11 cellular contexts compared by ENCODE assay signal in genomic region chr2:33457588-33458247, GRCh38. TPM values are rescaled to one million over a fixed set of nuclear protein-coding genes. Genes with fewer than 3 reads are reported as not detected.
DNase-seq lines count a peak whose midpoint lies in the region; ATAC-seq and TF ChIP-seq lines count a peak whose summit lies in the region.
"Had no signal": no experiment of that assay in that cellular context is flagged by ENCODE, and none has a peak within 500 bp of the region (broad histone marks: within the 10 kb centered on the region; RNA-seq: fewer than 3 reads in every experiment).

No MANE protein-coding gene starts in this region.

- no peak overlapping the region for H3K27ac Mint-ChIP-seq in activated CD4-positive, alpha-beta T cell treated with anti-CD3 and anti-CD28 coated beads for 36 hours

- H3K27ac ChIP-seq in liver (ENCODE audit: low read depth in 1 of 2, low read length in 2 of 2) = peak overlapping the region; percentile 62 to 63
- no peak overlapping the region for H3K27ac ChIP-seq in neuronal stem cell (replicated peaks; ENCODE audit: low read length)
- H3K27ac ChIP-seq: SJSA1 had no signal

- H3K4me2 ChIP-seq in neuronal stem cell (ENCODE audit: insufficient read depth, low read length, poor library complexity, severe bottlenecking) = no peak overlapping the region

- peaks cover 3% of the 10 kb centered on the region for H3K4me1 Mint-ChIP-seq in activated CD4-positive, alpha-beta T cell treated with anti-CD3 and anti-CD28 coated beads for 36 hours
- H3K4me1 Mint-ChIP-seq: central memory CD8-positive, alpha-beta T cell; neural crest cell had no signal

- no peak overlapping the region for H3K23ac ChIP-seq in neuronal stem cell (ENCODE audit: low read depth, low read length, poor library complexity)

- ATAC-seq in GM18867 (IDR thresholded peaks at IDR 0.05; ENCODE audit: unreplicated experiment) = peak; percentile 46
- ATAC-seq in HG02852 (IDR thresholded peaks at IDR 0.05; ENCODE audit: unreplicated experiment) = peak; percentile 79
- no peak for ATAC-seq in activated CD4-positive, alpha-beta T cell treated with anti-CD3 and anti-CD28 coated beads for 36 hours

- H3K4me1 ChIP-seq in liver (ENCODE audit: control insufficient read depth in 4 of 4, insufficient read depth in 4 of 4, low read length in 3 of 4) (peaks cover 1 to 16% (median 9%) of the 10 kb centered on the region in 4 donors), neuronal stem cell (ENCODE audit: control insufficient read depth in 2 of 2, insufficient read depth in 1 of 2, low read depth in 1 of 2, low read length in 2 of 2) (no peaks in the 10 kb centered on the region)

- 27% methylated on average over 8 of the region's 8 CpGs for WGBS in liver
- no CpG with 5 or more reads among the region's 8 CpGs for WGBS in neuronal stem cell (ENCODE audit: extremely low coverage in 2 of 2, insufficient read length in 2 of 2, insufficient replicate concordance in 1 of 2), 2 donors

- H2AK5ac ChIP-seq in neuronal stem cell (ENCODE audit: low read depth, low read length) = no peak overlapping the region

- H3K36me3 ChIP-seq in liver (ENCODE audit: control insufficient read depth in 4 of 4, insufficient read depth in 3 of 4, low read depth in 1 of 4, low read length in 3 of 4) (no peaks in the 10 kb centered on the region), neuronal stem cell (replicated peaks in 1 of 2; ENCODE audit: control insufficient read depth in 2 of 2, insufficient read depth in 2 of 2, low read length in 2 of 2) (no peaks in the 10 kb centered on the region)
- H3K36me3 ChIP-seq: SJSA1 had no signal

- no peaks in the 10 kb centered on the region for H3K27me3 ChIP-seq in liver (ENCODE audit: control insufficient read depth in 4 of 4, insufficient read depth in 4 of 4, low read length in 3 of 4)
- no peaks in the 10 kb centered on the region for H3K27me3 ChIP-seq in neuronal stem cell (ENCODE audit: control insufficient read depth in 3 of 3, insufficient read depth in 3 of 3, low read depth in 1 of 3, low read length in 3 of 3)
- H3K27me3 ChIP-seq: SJSA1 had no signal

- no peak overlapping the region for H3K18ac ChIP-seq in neuronal stem cell (ENCODE audit: low read length)

- H3K9me3 Mint-ChIP-seq in activated CD4-positive, alpha-beta T cell treated with anti-CD3 and anti-CD28 coated beads for 36 hours (ENCODE audit: low read depth) = no peaks in the 10 kb centered on the region
- H3K9me3 Mint-ChIP-seq: central memory CD8-positive, alpha-beta T cell had no signal

- H3K79me1 ChIP-seq in neuronal stem cell (ENCODE audit: low read depth, low read length) = no peaks in the 10 kb centered on the region

- H3K36me3 Mint-ChIP-seq in activated CD4-positive, alpha-beta T cell treated with anti-CD3 and anti-CD28 coated beads for 36 hours (ENCODE audit: low read depth) = no peaks in the 10 kb centered on the region

- H2BK5ac ChIP-seq in neuronal stem cell (ENCODE audit: low read length) = no peak overlapping the region

- no peak overlapping the region for H2BK15ac ChIP-seq in neuronal stem cell (ENCODE audit: low read length)

- CTCF ChIA-PET in activated CD4-positive, alpha-beta T cell treated with anti-CD3 and anti-CD28 coated beads for 36 hours (lab: Charles Lee) = interaction anchor here (0.6 kb wide), 1 partner anchor 974 kb away, joined by 3 read pairs; no protein-coding TSS in a partner anchor

- POLR2A ChIA-PET in activated CD4-positive, alpha-beta T cell treated with anti-CD3 and anti-CD28 coated beads for 36 hours (lab: Charles Lee) = interaction anchor here (0.6 kb wide), 1 partner anchor 1097 kb away, joined by 6 read pairs; no protein-coding TSS in a partner anchor

- DNase-seq in NCI-H2227 treated with DMSO at 0.1 percent for 48 hours (lab: John Stamatoyannopoulos, UW) (peak; percentile 12), NCI-H446 treated with DMSO at 0.1 percent for 48 hours (lab: John Stamatoyannopoulos, UW) (no peak), RPMI8226 (no peak), neuronal stem cell (ENCODE audit: low spot score) (no peak)
- DNase-seq in activated CD4-positive, alpha-beta T cell treated with anti-CD3 and anti-CD28 coated beads for 36 hours = no peak

- H4K8ac ChIP-seq in neuronal stem cell (ENCODE audit: low read depth, low read length) = no peak overlapping the region

- H4K91ac ChIP-seq in neuronal stem cell (ENCODE audit: low read depth, low read length, poor library complexity) = no peak overlapping the region

- no peak overlapping the region for H3K4me3 Mint-ChIP-seq in activated CD4-positive, alpha-beta T cell treated with anti-CD3 and anti-CD28 coated beads for 36 hours
- H3K4me3 Mint-ChIP-seq: central memory CD8-positive, alpha-beta T cell; neural crest cell had no signal

- TF ChIP-seq RAD21 in liver (IDR thresholded peaks at IDR 0.05) = no peak

- no peak overlapping the region for H2BK120ac ChIP-seq in neuronal stem cell (ENCODE audit: low read depth, low read length)

- intact Hi-C loops in activated CD4-positive, alpha-beta T cell treated with anti-CD3 and anti-CD28 coated beads for 36 hours (cut with DNase I, micrococcal nuclease) = no loop called here

- no peak overlapping the region for H3K4ac ChIP-seq in neuronal stem cell (ENCODE audit: low read length)

- no peak overlapping the region for H3K4me3 ChIP-seq in liver (ENCODE audit: low read depth in 1 of 3, low read length in 3 of 3)
- no peak overlapping the region for H3K4me3 ChIP-seq in neuronal stem cell (ENCODE audit: low read length in 2 of 2)
- H3K4me3 ChIP-seq: SJSA1 had no signal

- no peaks in the 10 kb centered on the region for H3K27me3 Mint-ChIP-seq in activated CD4-positive, alpha-beta T cell treated with anti-CD3 and anti-CD28 coated beads for 36 hours
- H3K27me3 Mint-ChIP-seq: central memory CD8-positive, alpha-beta T cell had no signal

- H3K14ac ChIP-seq in neuronal stem cell (ENCODE audit: low read length) = no peak overlapping the region

- H2AFZ ChIP-seq in neuronal stem cell (ENCODE audit: low read length) = no peak overlapping the region

- H3K9ac ChIP-seq in liver (ENCODE audit: low read depth in 1 of 2, low read length in 2 of 2) (peak overlapping the region; percentile 6 to 58), neuronal stem cell (ENCODE audit: low read depth, low read length, poor library complexity) (no peak overlapping the region)

- TF ChIP-seq CTCF in liver (IDR thresholded peaks at IDR 0.05; ENCODE audit: low read depth, low read length, missing input control) = no peak

- no peak overlapping the region for H2BK12ac ChIP-seq in neuronal stem cell (ENCODE audit: low read length)

- H3K9me3 ChIP-seq in liver (ENCODE audit: control insufficient read depth in 4 of 4, low read length in 3 of 4) (peaks cover 0 to 3% (median 0%) of the 10 kb centered on the region in 4 donors), neuronal stem cell (replicated peaks in 1 of 2; ENCODE audit: control insufficient read depth in 2 of 2, insufficient read depth in 1 of 2, low read depth in 1 of 2, low read length in 2 of 2) (peaks cover 0 to 2% of the 10 kb centered on the region in 2 donors)

TF ChIP-seq in liver, 16 proteins besides CTCF, POLR2A, EP300 and RAD21 (continues in another document):
- TF ChIP-seq, protein P1, sequence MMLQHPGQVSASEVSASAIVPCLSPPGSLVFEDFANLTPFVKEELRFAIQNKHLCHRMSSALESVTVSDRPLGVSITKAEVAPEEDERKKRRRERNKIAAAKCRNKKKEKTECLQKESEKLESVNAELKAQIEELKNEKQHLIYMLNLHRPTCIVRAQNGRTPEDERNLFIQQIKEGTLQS (IDR thresholded peaks at IDR 0.05) = peak; percentile 51
- TF ChIP-seq REST (IDR thresholded peaks at IDR 0.05) (peak; percentile 23), NR2F2 (IDR thresholded peaks at IDR 0.05) (no peak), FOXA2 (IDR thresholded peaks at IDR 0.05) (no peak), HNF4G (IDR thresholded peaks at IDR 0.05) (no peak), FOXA1 (IDR thresholded peaks at IDR 0.05) (no peak), SP1 (IDR thresholded peaks at IDR 0.05) (peak; percentile 36), GABPA (IDR thresholded peaks at IDR 0.05 in 1 of 2, conservative IDR thresholded peaks at IDR 0.05 in 1 of 2) (no peak), YY1 (IDR thresholded peaks at IDR 0.05) (peak; percentile 41), RXRA (IDR thresholded peaks at IDR 0.05) (peak; percentile 14 to 48), JUND (IDR thresholded peaks at IDR 0.05) (peak in 1 of 2 donors; percentile 48), EGR1 (IDR thresholded peaks at IDR 0.05; ENCODE audit: low read depth in 2 of 2) (no peak), TAF1 (conservative IDR thresholded peaks at IDR 0.05) (no peak), HNF4A (conservative IDR thresholded peaks at IDR 0.05) (peak; percentile 45 to 54)
- TF ChIP-seq, protein P2, sequence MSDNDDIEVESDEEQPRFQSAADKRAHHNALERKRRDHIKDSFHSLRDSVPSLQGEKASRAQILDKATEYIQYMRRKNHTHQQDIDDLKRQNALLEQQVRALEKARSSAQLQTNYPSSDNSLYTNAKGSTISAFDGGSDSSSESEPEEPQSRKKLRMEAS (IDR thresholded peaks at IDR 0.05) = no peak

RNA-seq across cellular contexts. Expression of gene RASGRP3, which starts 18.7 kb away (rescaled TPM):
- total RNA-seq in liver = 1 to 10 TPM; 8.7 to 9.9 TPM
- 1 to 10 TPM; 1.8 to 5.3 TPM for polyA plus RNA-seq in liver
- 1 to 10 TPM; 3.9 to 4.5 TPM for total RNA-seq in activated CD4-positive, alpha-beta T cell treated with anti-CD3 and anti-CD28 coated beads for 36 hours
- polyA plus RNA-seq in neuronal stem cell (2013, experiment 1 of 2) = 0.01 TPM
- not detected for polyA plus RNA-seq in neuronal stem cell (2013, experiment 2 of 2)
